ENCODE assay signal across 17 cellular contexts in the genomic region with DNA sequence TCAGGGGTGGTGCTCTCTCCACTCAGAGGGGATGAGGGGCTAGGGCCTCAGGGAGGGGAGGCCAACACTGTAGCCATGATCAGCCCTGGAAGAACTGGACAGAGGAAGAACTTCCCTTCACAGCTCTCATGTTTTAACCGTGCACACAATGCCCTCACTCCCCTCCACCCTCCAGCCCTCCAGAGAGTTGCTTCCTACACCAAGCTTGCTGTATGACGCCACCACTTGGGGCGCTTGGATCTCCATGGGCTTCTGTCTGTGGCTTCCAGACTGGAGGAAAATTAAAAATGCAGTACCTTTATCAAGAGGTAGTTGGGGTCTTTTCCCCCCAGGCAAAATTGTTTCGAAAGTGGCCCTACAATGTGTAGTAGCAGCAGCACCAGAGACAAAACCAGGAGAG. TPM values are rescaled to one million over a fixed set of nuclear protein-coding genes. Genes with fewer than 3 reads are reported as not detected.
DNase-seq lines count a peak whose midpoint lies in the region; ATAC-seq and TF ChIP-seq lines count a peak whose summit lies in the region.
"Had no signal": no experiment of that assay in that cellular context is flagged by ENCODE, and none has a peak within 500 bp of the region (broad histone marks: within the 10 kb centered on the region; RNA-seq: fewer than 3 reads in every experiment).

No MANE protein-coding gene starts in this region.

- H2AK5ac ChIP-seq in H9 (ENCODE audit: insufficient read length, low read length): no peak overlapping the region

- H3K14ac ChIP-seq in H9 (ENCODE audit: insufficient read depth, low read length): no peak overlapping the region

- H2BK20ac ChIP-seq in H9 (ENCODE audit: low read depth, low read length, poor library complexity, severe bottlenecking): no peak overlapping the region

- no peak overlapping the region for H4K91ac ChIP-seq in H9 (ENCODE audit: insufficient read length, low read depth, low read length)

- BruUV-seq in OCI-LY7 (replicated peaks; lab: Mats Ljungman, UMichigan): no TSS peak

- no peak overlapping the region for H3T11ph ChIP-seq in H9 (ENCODE audit: low read length)

- DNase-seq in NCI-H2227 (lab: John Stamatoyannopoulos, UW; ENCODE audit: unreplicated experiment) (peak; percentile 17), NCI-H2227 treated with DMSO at 0.1 percent for 48 hours (lab: John Stamatoyannopoulos, UW) (no peak), H9 (no peak), OCI-LY7 (ENCODE audit: low spot score) (peak; percentile 8), choroid plexus epithelial cell (ENCODE audit: low read depth) (no peak), colonic mucosa (no peak), uterus (no peak)
- DNase-seq: 8988T; CD8-positive, alpha-beta T cell; IMR-90; KBM-7 had no signal

- H2AFZ ChIP-seq in H9 (ENCODE audit: low read length): no peak overlapping the region
- no peak overlapping the region for H2AFZ ChIP-seq in OCI-LY7 (ENCODE audit: low read length)
- H2AFZ ChIP-seq: GM23248 had no signal

- H3K56ac ChIP-seq in H9 (ENCODE audit: insufficient read length, low read depth, low read length): no peak overlapping the region

- H3K4me2 ChIP-seq in H9 (ENCODE audit: insufficient read depth, insufficient read length, low read length) (no peak overlapping the region), OCI-LY7 (ENCODE audit: low read length) (no peak overlapping the region)
- H3K4me2 ChIP-seq: BLaER1 had no signal

- H4K5ac ChIP-seq in H9 (ENCODE audit: insufficient read length, low read depth, low read length): no peak overlapping the region

- H4K20me1 ChIP-seq in H9 (ENCODE audit: control insufficient read depth, insufficient read depth, insufficient read length) (no peaks in the 10 kb centered on the region), OCI-LY7 (ENCODE audit: insufficient read depth, low read length) (no peaks in the 10 kb centered on the region)
- H4K20me1 ChIP-seq: BLaER1 had no signal

- no peak overlapping the region for H3K4me3 Mint-ChIP-seq in H9
- H3K4me3 Mint-ChIP-seq: CD8-positive, alpha-beta T cell had no signal

- H3K79me1 ChIP-seq in H9 (ENCODE audit: insufficient read depth, low read depth, low read length, poor library complexity, severe bottlenecking): no peaks in the 10 kb centered on the region

- H2BK12ac ChIP-seq in H9 (ENCODE audit: insufficient read length, low read depth, low read length): no peak overlapping the region

- H4K8ac ChIP-seq in H9 (replicated peaks; ENCODE audit: insufficient read length, low read depth, low read length): no peak overlapping the region

- peaks cover 54% of the 10 kb centered on the region for H3K27me3 Mint-ChIP-seq in H9 (ENCODE audit: low read depth)

- no peaks in the 10 kb centered on the region; the same call in 1 of the 2 replicates for H3K4me1 ChIP-seq in H9 (ENCODE audit: insufficient read depth, low read length)
- peaks cover 4% of the 10 kb centered on the region for H3K4me1 ChIP-seq in OCI-LY7 (ENCODE audit: insufficient read depth, low read length, poor library complexity, severe bottlenecking)
- H3K4me1 ChIP-seq in colonic mucosa: no peaks in the 10 kb centered on the region
- no peaks in the 10 kb centered on the region for H3K4me1 ChIP-seq in uterus

- H3K36me3 ChIP-seq in OCI-LY7 (ENCODE audit: insufficient read depth, low read length) (no peaks in the 10 kb centered on the region), colonic mucosa (no peaks in the 10 kb centered on the region), uterus (no peaks in the 10 kb centered on the region)
- H3K36me3 ChIP-seq: BLaER1 had no signal

- H3K27me3 ChIP-seq in H9 (ENCODE audit: insufficient read depth, low read length): peaks cover 17% of the 10 kb centered on the region; the same call in 1 of the 2 replicates
- peaks cover 8% of the 10 kb centered on the region for H3K27me3 ChIP-seq in colonic mucosa
- peaks cover 2 to 9% of the 10 kb centered on the region in 2 donors for H3K27me3 ChIP-seq in uterus
- H3K27me3 ChIP-seq: BLaER1 had no signal

- H3K4me3 ChIP-seq in OCI-LY7 (ENCODE audit: low read depth, low read length, poor library complexity, severe bottlenecking) (no peak overlapping the region), choroid plexus epithelial cell (ENCODE audit: low read depth, low read length) (no peak overlapping the region), colonic mucosa (no peak overlapping the region), uterus (no peak overlapping the region)
- H3K4me3 ChIP-seq: BLaER1, GM23248 had no signal

- WGBS in H9 (ENCODE audit: extremely low coverage, insufficient read length, low lambda C conversion rate): no CpG with 5 or more reads among the region's 4 CpGs

- H3K9me2 ChIP-seq in OCI-LY7 (ENCODE audit: insufficient read depth, low read length): no peaks in the 10 kb centered on the region

- H3K27ac Mint-ChIP-seq in H9: no peak overlapping the region
- H3K27ac Mint-ChIP-seq: CD8-positive, alpha-beta T cell had no signal

- CTCF ChIA-PET in OCI-LY7 (lab: Charles Lee; ENCODE audit: unreplicated experiment): interaction anchor here (0.7 kb wide), 1 partner anchor 102 kb away, joined by 3 read pairs; no protein-coding TSS in a partner anchor

- peaks cover 12 to 16% of the 10 kb centered on the region in 2 experiments for H3K4me1 Mint-ChIP-seq in H9

- peaks cover 3 to 4% of the 10 kb centered on the region in 2 experiments; a peak in 4 of 5 replicates for H3K9me3 Mint-ChIP-seq in H9

- H2BK15ac ChIP-seq in H9 (ENCODE audit: low read depth, low read length): no peak overlapping the region

- H2BK120ac ChIP-seq in H9 (ENCODE audit: low read depth, low read length, poor library complexity, severe bottlenecking): no peak overlapping the region

- ATAC-seq in HG03097 (IDR thresholded peaks at IDR 0.05; ENCODE audit: low FRiP score, unreplicated experiment): no peak
- ATAC-seq: CD8-positive, alpha-beta T cell had no signal

- H3K18ac ChIP-seq in H9 (ENCODE audit: insufficient read length, low read depth, low read length): no peak overlapping the region

- POLR2A ChIA-PET in OCI-LY7 (lab: Charles Lee): interaction anchor here (0.5 kb wide), 1 partner anchor 385 kb away, joined by 3 read pairs; no protein-coding TSS in a partner anchor

- H3K4ac ChIP-seq in H9 (ENCODE audit: low read depth, low read length): no peak overlapping the region

- TF ChIP-seq CTCF in H9 (conservative IDR thresholded peaks at IDR 0.05) (peak; percentile 36; the same call in 2 of the 3 replicates), OCI-LY7 (conservative IDR thresholded peaks at IDR 0.05; ENCODE audit: low read length) (peak; percentile 36; the same call in 1 of the 2 replicates), choroid plexus epithelial cell (conservative IDR thresholded peaks at IDR 0.05; ENCODE audit: low read depth, low read length) (peak; percentile 5), colonic mucosa (IDR thresholded peaks at IDR 0.05) (no peak), uterus (IDR thresholded peaks at IDR 0.05) (no peak)

- H3K9ac ChIP-seq in H9 (ENCODE audit: extremely low read depth, insufficient read length, low read length) (no peak overlapping the region), colonic mucosa (ENCODE audit: low read depth in 2 of 2, low read length in 2 of 2) (no peak overlapping the region)
- H3K9ac ChIP-seq: BLaER1, GM23248 had no signal

- H3K9me3 ChIP-seq in H9 (ENCODE audit: control insufficient read depth, low read depth, low read length) (no peaks in the 10 kb centered on the region), OCI-LY7 (ENCODE audit: low read length) (no peaks in the 10 kb centered on the region), colonic mucosa (no peaks in the 10 kb centered on the region), uterus (no peaks in the 10 kb centered on the region)
- H3K9me3 ChIP-seq: BLaER1 had no signal

- no peak overlapping the region for H3K23ac ChIP-seq in H9 (ENCODE audit: insufficient read length, low read depth, low read length)

- intact Hi-C loops in OCI-LY7 (cut with micrococcal nuclease; ENCODE audit: unreplicated experiment): no loop called here
- intact Hi-C loops in colonic mucosa (cut with DNase I): no loop called here
- intact Hi-C loops in uterus (cut with DNase I; ENCODE audit: low total_unique reads): no loop called here

- no peak overlapping the region for H3K27ac ChIP-seq in H9 (ENCODE audit: insufficient read length, low read depth, low read length)
- H3K27ac ChIP-seq in OCI-LY7 (ENCODE audit: low read depth, low read length, poor library complexity, severe bottlenecking): no peak overlapping the region
- no peak overlapping the region for H3K27ac ChIP-seq in colonic mucosa
- H3K27ac ChIP-seq in uterus: no peak overlapping the region
- H3K27ac ChIP-seq: BLaER1, GM23248, HL-60 had no signal

- no peak overlapping the region for H2BK5ac ChIP-seq in H9 (ENCODE audit: insufficient read length, low read length)

- H3K79me2 ChIP-seq in H9 (ENCODE audit: insufficient read depth, low read length) (no peaks in the 10 kb centered on the region), OCI-LY7 (ENCODE audit: insufficient read depth, low read depth, low read length) (no peaks in the 10 kb centered on the region)

- no peaks in the 10 kb centered on the region; a peak in 1 of 7 replicates for H3K36me3 Mint-ChIP-seq in H9 (ENCODE audit: insufficient read depth in 1 of 3, low read depth in 3 of 3)
- H3K36me3 Mint-ChIP-seq: CD8-positive, alpha-beta T cell had no signal

- TF ChIP-seq POLR2A in uterus (IDR thresholded peaks at IDR 0.05): no peak

- peaks cover 9% of the 10 kb centered on the region for H3K23me2 ChIP-seq in H9 (ENCODE audit: insufficient read length, low read depth, low read length, poor library complexity, severe bottlenecking)

RNA-seq across cellular contexts. Expression of gene ARHGAP40, which starts 48.4 kb away (rescaled TPM):
- total RNA-seq in H9 (2021) (0.17 and 0.26 TPM in 2 replicates), OCI-LY7 (2022) (not detected in 2 replicates), colonic mucosa (not detected), uterus (1 to 10 TPM in 1 of 4 donors, under 1 TPM in 1, not detected in 2; 0.21 to 1.2 TPM)
- total RNA-seq in OCI-LY7 (2014; rRNA removed; shearing (Covaris generic)): not detected in 2 replicates
- total RNA-seq: A673; CD8-positive, alpha-beta T cell; G401; GM23248; IMR-90 had no signal

Comparison
In these comparisons a context has a peak if more than half of its experiments do, and no peak if none do; other contexts are left out.
1. DNase-seq: peak in NCI-H2227 (single experiment) and OCI-LY7 (single experiment); none in NCI-H2227 treated with DMSO at 0.1 percent for 48 hours (single experiment), H9 (single experiment), choroid plexus epithelial cell (single experiment), colonic mucosa (single experiment) and uterus (0 of 2).
2. CTCF ChIP-seq: peak in H9 (single experiment), OCI-LY7 (single experiment) and choroid plexus epithelial cell (single experiment); none in colonic mucosa (single experiment) and uterus (0 of 4).